Comparison of ENCODE assay signal across 18 cellular contexts in genomic region chr1:91647061-91647460, GRCh38.
DNase-seq lines count a peak whose midpoint lies in the region; ATAC-seq, FAIRE-seq and TF ChIP-seq lines count a peak whose summit lies in the region.
"Had no signal": no experiment of that assay in that cellular context is flagged by ENCODE, and none has a peak within 500 bp of the region (broad histone marks: within the 10 kb centered on the region; RNA-seq: fewer than 3 reads in every experiment).

No MANE protein-coding gene starts in this region.

- FAIRE-seq in K562 (lab: Jason Lieb, UNC) = no peak
- FAIRE-seq: H1 had no signal

- 61% methylated on average over 2 of the region's 2 CpGs for WGBS in K562 (ENCODE audit: insufficient coverage, low coverage, missing lambda C conversion rate)

- no peak for TF ChIP-seq EP300 in K562 (IDR thresholded peaks at IDR 0.05; ENCODE audit: low read length)

- intact Hi-C loops in K562 (cut with micrococcal nuclease) = no loop called here

- no peaks in the 10 kb centered on the region for H3K9me1 ChIP-seq in K562 (ENCODE audit: control insufficient read depth, insufficient read depth, low read length)

- H3K9me3 Mint-ChIP-seq in stimulated activated effector memory CD8-positive, alpha-beta T cell treated with anti-CD3 and anti-CD28 coated beads, Interleukin-12 subunit alpha, Interleukin-12 subunit beta, amount 100 ng/mL, for 72 hours = peaks cover 3% of the 10 kb centered on the region

- H3K4me3 Mint-ChIP-seq in stimulated activated effector memory CD8-positive, alpha-beta T cell treated with anti-CD3 and anti-CD28 coated beads, Interleukin-12 subunit alpha, Interleukin-12 subunit beta, amount 100 ng/mL, for 72 hours = no peak overlapping the region

- H3K36me3 Mint-ChIP-seq in stimulated activated effector memory CD8-positive, alpha-beta T cell treated with anti-CD3 and anti-CD28 coated beads, Interleukin-12 subunit alpha, Interleukin-12 subunit beta, amount 100 ng/mL, for 72 hours = no peaks in the 10 kb centered on the region

- CTCF ChIA-PET in K562 (lab: Yijun Ruan, JAX; ENCODE audit: low intra/inter-chr PET ratio) = no interaction called here

- no peaks in the 10 kb centered on the region for H3K79me2 ChIP-seq in K562 (ENCODE audit: control insufficient read depth, insufficient read depth, low read length)

- DNase-seq in EH (ENCODE audit: low read depth) = peak; percentile 34
- DNase-seq in M059J (ENCODE audit: low read depth) = peak; percentile 19
- no peak for DNase-seq in K562 (ENCODE audit: extremely low read depth in 1 of 4, low spot score in 3 of 4)
- DNase-seq in stimulated activated effector memory CD8-positive, alpha-beta T cell treated with anti-CD3 and anti-CD28 coated beads, Interleukin-12 subunit alpha, Interleukin-12 subunit beta, amount 100 ng/mL, for 72 hours (ENCODE audit: low spot score in 2 of 2) = no peak
- no peak for DNase-seq in HuH-7 (ENCODE audit: low spot score)
- DNase-seq in anterior cingulate cortex (lab: John Stamatoyannopoulos, UW) = no peak
- DNase-seq in stimulated activated CD4-positive, alpha-beta T cell treated with anti-CD3 and anti-CD28 coated beads, Interleukin-4, amount 100 ng/mL, for 1 hour = no peak
- DNase-seq: COR-L47, MM.1S, NCI-H1105 treated with DMSO at 0.1 percent for 48 hours, NCI-H187 treated with DMSO at 0.1 percent for 48 hours, NCI-H446 treated with DMSO at 0.1 percent for 48 hours, NCI-H774, Right ventricle myocardium superior had no signal

- no peak overlapping the region for H2AFZ ChIP-seq in K562 (ENCODE audit: low read depth, low read length)

- no peaks in the 10 kb centered on the region for H3K9me3 ChIP-seq in K562 (replicated peaks; ENCODE audit: control insufficient read depth, insufficient read depth, low read depth, low read length)

- BruUV-seq in K562 (replicated peaks; lab: Mats Ljungman, UMichigan) = no TSS peak

- TF ChIP-seq CTCF in K562 (IDR thresholded peaks at IDR 0.05 in 2 of 3, conservative IDR thresholded peaks at IDR 0.05 in 1 of 3; ENCODE audit: insufficient read depth in 2 of 3, low read depth in 1 of 3, low read length in 3 of 3) = no peak

- H3K4me3 ChIP-seq in K562 = no peak overlapping the region

- H3K4me1 ChIP-seq in K562 (replicated peaks in 1 of 2; ENCODE audit: control insufficient read depth in 2 of 2, insufficient read depth in 2 of 2, low read length in 2 of 2) = peaks cover 7 to 13% of the 10 kb centered on the region in 2 experiments; a peak in 4 of 5 replicates

- H3K27ac Mint-ChIP-seq in stimulated activated effector memory CD8-positive, alpha-beta T cell treated with anti-CD3 and anti-CD28 coated beads, Interleukin-12 subunit alpha, Interleukin-12 subunit beta, amount 100 ng/mL, for 72 hours = peak overlapping the region; percentile 32

- POLR2A ChIA-PET in K562 (lab: Yijun Ruan, JAX) = interaction anchor here (0.5 kb wide), 1 partner anchor 241 kb away, joined by 3 read pairs; no protein-coding TSS in a partner anchor

- H3K27me3 ChIP-seq in K562 (ENCODE audit: control insufficient read depth in 2 of 2, insufficient read depth in 2 of 2, low read length in 2 of 2) = no peaks in the 10 kb centered on the region

- no peak overlapping the region for H3K27ac ChIP-seq in K562 (ENCODE audit: extremely low read depth, low read depth, low read length)
- H3K27ac ChIP-seq: HL-60 had no signal

- peaks cover 18% of the 10 kb centered on the region for H3K4me1 Mint-ChIP-seq in stimulated activated effector memory CD8-positive, alpha-beta T cell treated with anti-CD3 and anti-CD28 coated beads, Interleukin-12 subunit alpha, Interleukin-12 subunit beta, amount 100 ng/mL, for 72 hours

- H3K36me3 ChIP-seq in K562 (ENCODE audit: control insufficient read depth, insufficient read depth, low read length) = no peaks in the 10 kb centered on the region

- H3K9ac ChIP-seq in K562 (ENCODE audit: insufficient read depth in 1 of 2, low read depth in 2 of 2, low read length in 2 of 2) = no peak overlapping the region; a peak in 1 of 4 replicates

- no peaks in the 10 kb centered on the region for H4K20me1 ChIP-seq in K562 (replicated peaks; ENCODE audit: control insufficient read depth, insufficient read depth, low read length)

- no peak for ATAC-seq in K562
- no peak for ATAC-seq in stimulated activated effector memory CD8-positive, alpha-beta T cell treated with anti-CD3 and anti-CD28 coated beads, Interleukin-12 subunit alpha, Interleukin-12 subunit beta, amount 100 ng/mL, for 72 hours
- ATAC-seq: Panc1, SK-N-SH treated with all-trans-retinoic acid at 6 μM for 48 hours had no signal

- no peak overlapping the region for H3K4me2 ChIP-seq in K562 (ENCODE audit: insufficient read depth, low read length)

- no peak for TF ChIP-seq POLR2A in K562 (conservative IDR thresholded peaks at IDR 0.05)

- no peak for TF ChIP-seq RAD21 in K562 (CRISPR knock-in tag; conservative IDR thresholded peaks at IDR 0.05 in 1 of 2, IDR thresholded peaks at IDR 0.05 in 1 of 2)

- in situ Hi-C loops in K562 (cut with MboI) = no loop called here

TF ChIP-seq in K562, 482 proteins besides CTCF, POLR2A, EP300 and RAD21 (continues in another document):
- TF ChIP-seq, protein P1, sequence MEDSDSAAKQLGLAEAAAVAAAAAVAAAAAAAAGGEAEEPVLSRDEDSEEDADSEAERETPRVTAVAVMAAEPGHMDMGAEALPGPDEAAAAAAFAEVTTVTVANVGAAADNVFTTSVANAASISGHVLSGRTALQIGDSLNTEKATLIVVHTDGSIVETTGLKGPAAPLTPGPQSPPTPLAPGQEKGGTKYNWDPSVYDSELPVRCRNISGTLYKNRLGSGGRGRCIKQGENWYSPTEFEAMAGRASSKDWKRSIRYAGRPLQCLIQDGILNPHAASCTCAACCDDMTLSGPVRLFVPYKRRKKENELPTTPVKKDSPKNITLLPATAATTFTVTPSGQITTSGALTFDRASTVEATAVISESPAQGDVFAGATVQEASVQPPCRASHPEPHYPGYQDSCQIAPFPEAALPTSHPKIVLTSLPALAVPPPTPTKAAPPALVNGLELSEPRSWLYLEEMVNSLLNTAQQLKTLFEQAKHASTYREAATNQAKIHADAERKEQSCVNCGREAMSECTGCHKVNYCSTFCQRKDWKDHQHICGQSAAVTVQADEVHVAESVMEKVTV (CRISPR knock-in tag; IDR thresholded peaks at IDR 0.05) = no peak
- no peak for TF ChIP-seq ZFP36 (IDR thresholded peaks at IDR 0.05; ENCODE audit: low read depth, low read length, partially characterized antibody)
- no peak for TF ChIP-seq ZNF780A (CRISPR knock-in tag; IDR thresholded peaks at IDR 0.05)
- TF ChIP-seq, protein P2, sequence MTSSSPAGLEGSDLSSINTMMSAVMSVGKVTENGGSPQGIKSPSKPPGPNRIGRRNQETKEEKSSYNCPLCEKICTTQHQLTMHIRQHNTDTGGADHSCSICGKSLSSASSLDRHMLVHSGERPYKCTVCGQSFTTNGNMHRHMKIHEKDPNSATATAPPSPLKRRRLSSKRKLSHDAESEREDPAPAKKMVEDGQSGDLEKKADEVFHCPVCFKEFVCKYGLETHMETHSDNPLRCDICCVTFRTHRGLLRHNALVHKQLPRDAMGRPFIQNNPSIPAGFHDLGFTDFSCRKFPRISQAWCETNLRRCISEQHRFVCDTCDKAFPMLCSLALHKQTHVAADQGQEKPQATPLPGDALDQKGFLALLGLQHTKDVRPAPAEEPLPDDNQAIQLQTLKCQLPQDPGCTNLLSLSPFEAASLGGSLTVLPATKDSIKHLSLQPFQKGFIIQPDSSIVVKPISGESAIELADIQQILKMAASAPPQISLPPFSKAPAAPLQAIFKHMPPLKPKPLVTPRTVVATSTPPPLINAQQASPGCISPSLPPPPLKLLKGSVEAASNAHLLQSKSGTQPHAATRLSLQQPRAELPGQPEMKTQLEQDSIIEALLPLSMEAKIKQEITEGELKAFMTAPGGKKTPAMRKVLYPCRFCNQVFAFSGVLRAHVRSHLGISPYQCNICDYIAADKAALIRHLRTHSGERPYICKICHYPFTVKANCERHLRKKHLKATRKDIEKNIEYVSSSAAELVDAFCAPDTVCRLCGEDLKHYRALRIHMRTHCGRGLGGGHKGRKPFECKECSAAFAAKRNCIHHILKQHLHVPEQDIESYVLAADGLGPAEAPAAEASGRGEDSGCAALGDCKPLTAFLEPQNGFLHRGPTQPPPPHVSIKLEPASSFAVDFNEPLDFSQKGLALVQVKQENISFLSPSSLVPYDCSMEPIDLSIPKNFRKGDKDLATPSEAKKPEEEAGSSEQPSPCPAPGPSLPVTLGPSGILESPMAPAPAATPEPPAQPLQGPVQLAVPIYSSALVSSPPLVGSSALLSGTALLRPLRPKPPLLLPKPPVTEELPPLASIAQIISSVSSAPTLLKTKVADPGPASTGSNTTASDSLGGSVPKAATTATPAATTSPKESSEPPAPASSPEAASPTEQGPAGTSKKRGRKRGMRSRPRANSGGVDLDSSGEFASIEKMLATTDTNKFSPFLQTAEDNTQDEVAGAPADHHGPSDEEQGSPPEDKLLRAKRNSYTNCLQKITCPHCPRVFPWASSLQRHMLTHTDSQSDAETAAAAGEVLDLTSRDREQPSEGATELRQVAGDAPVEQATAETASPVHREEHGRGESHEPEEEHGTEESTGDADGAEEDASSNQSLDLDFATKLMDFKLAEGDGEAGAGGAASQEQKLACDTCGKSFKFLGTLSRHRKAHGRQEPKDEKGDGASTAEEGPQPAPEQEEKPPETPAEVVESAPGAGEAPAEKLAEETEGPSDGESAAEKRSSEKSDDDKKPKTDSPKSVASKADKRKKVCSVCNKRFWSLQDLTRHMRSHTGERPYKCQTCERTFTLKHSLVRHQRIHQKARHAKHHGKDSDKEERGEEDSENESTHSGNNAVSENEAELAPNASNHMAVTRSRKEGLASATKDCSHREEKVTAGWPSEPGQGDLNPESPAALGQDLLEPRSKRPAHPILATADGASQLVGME (CRISPR knock-in tag; IDR thresholded peaks at IDR 0.05) = no peak
- TF ChIP-seq, protein P3, sequence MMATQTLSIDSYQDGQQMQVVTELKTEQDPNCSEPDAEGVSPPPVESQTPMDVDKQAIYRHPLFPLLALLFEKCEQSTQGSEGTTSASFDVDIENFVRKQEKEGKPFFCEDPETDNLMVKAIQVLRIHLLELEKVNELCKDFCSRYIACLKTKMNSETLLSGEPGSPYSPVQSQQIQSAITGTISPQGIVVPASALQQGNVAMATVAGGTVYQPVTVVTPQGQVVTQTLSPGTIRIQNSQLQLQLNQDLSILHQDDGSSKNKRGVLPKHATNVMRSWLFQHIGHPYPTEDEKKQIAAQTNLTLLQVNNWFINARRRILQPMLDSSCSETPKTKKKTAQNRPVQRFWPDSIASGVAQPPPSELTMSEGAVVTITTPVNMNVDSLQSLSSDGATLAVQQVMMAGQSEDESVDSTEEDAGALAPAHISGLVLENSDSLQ (IDR thresholded peaks at IDR 0.05) = peak; percentile 12; the same call in 1 of the 2 replicates
- TF ChIP-seq RFX5 (IDR thresholded peaks at IDR 0.05; ENCODE audit: low read depth, low read length) = no peak
- no peak for TF ChIP-seq ZNF184 (CRISPR knock-in tag; IDR thresholded peaks at IDR 0.05)
- no peak for TF ChIP-seq SRSF1 (IDR thresholded peaks at IDR 0.05; ENCODE audit: low read depth, low read length)
- peak in 1 of 2 experiments; percentile 71; a peak in 2 of 4 replicates for TF ChIP-seq RCOR1 (IDR thresholded peaks at IDR 0.05; ENCODE audit: borderline replicate concordance in 1 of 2, low read depth in 2 of 2, low read length in 2 of 2)

Comparison
In these comparisons a context has a peak if more than half of its experiments do, and no peak if none do; other contexts are left out.
1. DNase-seq: peak in EH (single experiment) and M059J (single experiment); none in K562 (0 of 4), stimulated activated effector memory CD8-positive, alpha-beta T cell treated with anti-CD3 and anti-CD28 coated beads, Interleukin-12 subunit alpha, Interleukin-12 subunit beta, amount 100 ng/mL, for 72 hours (0 of 2), HuH-7 (single experiment), anterior cingulate cortex (0 of 58) and stimulated activated CD4-positive, alpha-beta T cell treated with anti-CD3 and anti-CD28 coated beads, Interleukin-4, amount 100 ng/mL, for 1 hour (single experiment).